Comparison of ENCODE assay signal across 33 cellular contexts in the genomic region with DNA sequence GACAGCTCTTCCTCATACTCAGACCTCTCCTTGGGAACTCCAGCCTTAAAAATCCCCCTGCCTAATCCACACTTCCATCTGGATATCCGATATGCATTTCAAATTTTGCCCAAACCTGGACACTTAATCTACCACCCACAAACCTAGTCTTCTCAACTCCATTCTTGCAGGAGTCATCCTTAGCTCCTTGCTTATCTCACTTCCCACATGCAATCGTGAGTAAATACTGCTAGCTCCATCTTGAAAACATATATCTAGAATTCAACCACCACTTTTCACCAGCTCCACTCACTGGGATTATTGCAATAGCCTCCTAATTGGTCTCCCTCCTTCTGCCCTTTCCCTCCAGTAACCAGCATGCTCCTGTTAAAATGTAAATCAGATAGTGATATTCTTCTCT. TPM values are rescaled to one million over a fixed set of nuclear protein-coding genes. Genes with fewer than 3 reads are reported as not detected.
"Had no signal": no experiment of that assay in that cellular context is flagged by ENCODE, and none has a peak within 500 bp of the region (broad histone marks: within the 10 kb centered on the region; RNA-seq: fewer than 3 reads in every experiment).

No MANE protein-coding gene starts in this region.

- H3K9me3 ChIP-seq: stomach, suprapubic skin, testis, thoracic aorta, thyroid gland, tibial artery, tibial nerve, transverse colon, upper lobe of left lung, upper lobe of right lung, uterus, vagina had no signal

- H3K36me3 ChIP-seq: stomach, suprapubic skin, thoracic aorta, thyroid gland, tibial artery, tibial nerve, transverse colon, upper lobe of left lung, upper lobe of right lung, uterus, vagina had no signal

- H3K27ac Mint-ChIP-seq: stimulated activated effector memory CD8-positive, alpha-beta T cell treated with anti-CD3 and anti-CD28 coated beads, Interleukin-12 subunit alpha, Interleukin-12 subunit beta, amount 100 ng/mL, for 72 hours; stimulated activated memory B cell treated with anti-CD40 and anti-IgM and Interleukin-4, amounts not matched to agents 10 μg/mL and 1 μg/mL and 100 μg/mL, for 72 hours; stimulated activated naive B cell treated with anti-CD40 and anti-IgM and Interleukin-4, amounts not matched to agents 10 μg/mL and 1 μg/mL and 100 μg/mL, for 72 hours; stimulated activated naive CD8-positive, alpha-beta T cell treated with anti-CD3 and anti-CD28 coated beads, Interleukin-15, amount 100 ng/mL, for 72 hours; stimulated activated naive CD8-positive, alpha-beta T cell treated with anti-CD3 and anti-CD28 coated beads, Interleukin-15, Interleukin-2, amounts not matched to agents 100 ng/mL and 50 ng/mL, for 24 hours; type B pancreatic cell had no signal

- H3K4me1 Mint-ChIP-seq: stimulated activated effector memory CD8-positive, alpha-beta T cell treated with anti-CD3 and anti-CD28 coated beads, Interleukin-12 subunit alpha, Interleukin-12 subunit beta, amount 100 ng/mL, for 72 hours; stimulated activated memory B cell treated with anti-CD40 and anti-IgM and Interleukin-4, amounts not matched to agents 10 μg/mL and 1 μg/mL and 100 μg/mL, for 72 hours; stimulated activated naive B cell treated with anti-CD40 and anti-IgM and Interleukin-4, amounts not matched to agents 10 μg/mL and 1 μg/mL and 100 μg/mL, for 72 hours; stimulated activated naive CD8-positive, alpha-beta T cell treated with anti-CD3 and anti-CD28 coated beads, Interleukin-15, amount 100 ng/mL, for 72 hours had no signal

- ATAC-seq: stimulated activated effector memory CD8-positive, alpha-beta T cell treated with anti-CD3 and anti-CD28 coated beads, Interleukin-12 subunit alpha, Interleukin-12 subunit beta, amount 100 ng/mL, for 72 hours; stimulated activated memory B cell treated with anti-CD40 and anti-IgM and Interleukin-4, amounts not matched to agents 10 μg/mL and 1 μg/mL and 100 μg/mL, for 72 hours; stimulated activated naive B cell treated with anti-CD40 and anti-IgM and Interleukin-4, amounts not matched to agents 10 μg/mL and 1 μg/mL and 100 μg/mL, for 72 hours; stimulated activated naive CD8-positive, alpha-beta T cell treated with anti-CD3 and anti-CD28 coated beads, Interleukin-15, amount 100 ng/mL, for 72 hours; stimulated activated naive CD8-positive, alpha-beta T cell treated with anti-CD3 and anti-CD28 coated beads, Interleukin-15, Interleukin-2, amounts not matched to agents 100 U/mL and 50 U/mL, for 24 hours; upper lobe of right lung had no signal

- H3K4me3 Mint-ChIP-seq: stimulated activated effector memory CD8-positive, alpha-beta T cell treated with anti-CD3 and anti-CD28 coated beads, Interleukin-12 subunit alpha, Interleukin-12 subunit beta, amount 100 ng/mL, for 72 hours; stimulated activated memory B cell treated with anti-CD40 and anti-IgM and Interleukin-4, amounts not matched to agents 10 μg/mL and 1 μg/mL and 100 μg/mL, for 72 hours; stimulated activated naive B cell treated with anti-CD40 and anti-IgM and Interleukin-4, amounts not matched to agents 10 μg/mL and 1 μg/mL and 100 μg/mL, for 72 hours; stimulated activated naive CD8-positive, alpha-beta T cell treated with anti-CD3 and anti-CD28 coated beads, Interleukin-15, amount 100 ng/mL, for 72 hours; stimulated activated naive CD8-positive, alpha-beta T cell treated with anti-CD3 and anti-CD28 coated beads, Interleukin-15, Interleukin-2, amounts not matched to agents 100 ng/mL and 50 ng/mL, for 24 hours; type B pancreatic cell had no signal

- H3K4me3 ChIP-seq: stomach, suprapubic skin, testis, thoracic aorta, thyroid gland, tibial artery, tibial nerve, transverse colon, upper lobe of left lung, upper lobe of right lung, uterus, vagina had no signal

- FAIRE-seq: urothelium cell line had no signal

- H3K27ac ChIP-seq: stomach, suprapubic skin, testis, thoracic aorta, thyroid gland, tibial artery, tibial nerve, transverse colon, upper lobe of left lung, upper lobe of right lung, uterus, vagina had no signal

- DNase-seq: stimulated activated CD4-positive, alpha-beta T cell treated with anti-CD3 and anti-CD28 coated beads, Interleukin-2, amount 100 ng/mL, for 48 hours; stimulated activated CD4-positive, alpha-beta T cell treated with anti-CD3 and anti-CD28 coated beads, Interleukin-4, amount 100 ng/mL, for 1 hour; stimulated activated CD4-positive, alpha-beta T cell treated with anti-CD3 and anti-CD28 coated beads, Interleukin-4, amount 100 ng/mL, for 24 hours; stimulated activated CD4-positive, alpha-beta T cell treated with anti-CD3 and anti-CD28 coated beads, Interleukin-4, amount 100 ng/mL, for 4 hours; stimulated activated CD8-positive, alpha-beta memory T cell treated with anti-CD3 and anti-CD28 coated beads, Interleukin-4, amount 100 ng/mL, for 48 hours; stimulated activated naive B cell treated with anti-CD40 and anti-IgM and Interleukin-4, amounts not matched to agents 10 μg/mL and 1 μg/mL and 100 μg/mL, for 72 hours; stimulated activated naive CD4-positive, alpha-beta T cell; stimulated activated naive CD4-positive, alpha-beta T cell treated with Interleukin-2 at 50 U/mL for 16 hours; stimulated activated naive CD8-positive, alpha-beta T cell treated with anti-CD3 and anti-CD28 coated beads, Interleukin-15, amount 100 ng/mL, for 72 hours; stimulated activated naive CD8-positive, alpha-beta T cell treated with anti-CD3 and anti-CD28 coated beads, Interleukin-15, Interleukin-2, amounts not matched to agents 100 U/mL and 50 U/mL, for 24 hours; stomach; substantia nigra; testis; thyroid gland; tibial artery; transverse colon; trophoblast cell; upper lobe of left lung; upper lobe of right lung; uterus had no signal

- H3K9me3 Mint-ChIP-seq: stimulated activated effector memory CD8-positive, alpha-beta T cell treated with anti-CD3 and anti-CD28 coated beads, Interleukin-12 subunit alpha, Interleukin-12 subunit beta, amount 100 ng/mL, for 72 hours; stimulated activated memory B cell treated with anti-CD40 and anti-IgM and Interleukin-4, amounts not matched to agents 10 μg/mL and 1 μg/mL and 100 μg/mL, for 72 hours; stimulated activated naive B cell treated with anti-CD40 and anti-IgM and Interleukin-4, amounts not matched to agents 10 μg/mL and 1 μg/mL and 100 μg/mL, for 72 hours; stimulated activated naive CD8-positive, alpha-beta T cell treated with anti-CD3 and anti-CD28 coated beads, Interleukin-15, amount 100 ng/mL, for 72 hours; stimulated activated naive CD8-positive, alpha-beta T cell treated with anti-CD3 and anti-CD28 coated beads, Interleukin-15, Interleukin-2, amounts not matched to agents 100 ng/mL and 50 ng/mL, for 24 hours; type B pancreatic cell had no signal

- H3K36me3 Mint-ChIP-seq: stimulated activated effector memory CD8-positive, alpha-beta T cell treated with anti-CD3 and anti-CD28 coated beads, Interleukin-12 subunit alpha, Interleukin-12 subunit beta, amount 100 ng/mL, for 72 hours; stimulated activated memory B cell treated with anti-CD40 and anti-IgM and Interleukin-4, amounts not matched to agents 10 μg/mL and 1 μg/mL and 100 μg/mL, for 72 hours; stimulated activated naive B cell treated with anti-CD40 and anti-IgM and Interleukin-4, amounts not matched to agents 10 μg/mL and 1 μg/mL and 100 μg/mL, for 72 hours; type B pancreatic cell had no signal

- H3K27me3 ChIP-seq: testis, vagina had no signal

RNA-seq across cellular contexts. Expression of a gene that starts 2.6 kb away (rescaled TPM):
- total RNA-seq: stomach, subcutaneous adipose tissue, suprapubic skin, temporal lobe, thoracic aorta, thyroid gland, tibial nerve, transverse colon, upper lobe of left lung, upper lobe of right lung, ureter, uterus, vagina had no signal
- polyA plus RNA-seq: stomach, urinary bladder had no signal

RNA-seq across cellular contexts. Expression of a gene that starts 17.8 kb away (rescaled TPM):
- total RNA-seq: subcutaneous adipose tissue, suprapubic skin, thoracic aorta, tibial nerve, upper lobe of left lung, upper lobe of right lung, ureter had no signal
